ENCODE assay signal across 8 cellular contexts in the genomic region with DNA sequence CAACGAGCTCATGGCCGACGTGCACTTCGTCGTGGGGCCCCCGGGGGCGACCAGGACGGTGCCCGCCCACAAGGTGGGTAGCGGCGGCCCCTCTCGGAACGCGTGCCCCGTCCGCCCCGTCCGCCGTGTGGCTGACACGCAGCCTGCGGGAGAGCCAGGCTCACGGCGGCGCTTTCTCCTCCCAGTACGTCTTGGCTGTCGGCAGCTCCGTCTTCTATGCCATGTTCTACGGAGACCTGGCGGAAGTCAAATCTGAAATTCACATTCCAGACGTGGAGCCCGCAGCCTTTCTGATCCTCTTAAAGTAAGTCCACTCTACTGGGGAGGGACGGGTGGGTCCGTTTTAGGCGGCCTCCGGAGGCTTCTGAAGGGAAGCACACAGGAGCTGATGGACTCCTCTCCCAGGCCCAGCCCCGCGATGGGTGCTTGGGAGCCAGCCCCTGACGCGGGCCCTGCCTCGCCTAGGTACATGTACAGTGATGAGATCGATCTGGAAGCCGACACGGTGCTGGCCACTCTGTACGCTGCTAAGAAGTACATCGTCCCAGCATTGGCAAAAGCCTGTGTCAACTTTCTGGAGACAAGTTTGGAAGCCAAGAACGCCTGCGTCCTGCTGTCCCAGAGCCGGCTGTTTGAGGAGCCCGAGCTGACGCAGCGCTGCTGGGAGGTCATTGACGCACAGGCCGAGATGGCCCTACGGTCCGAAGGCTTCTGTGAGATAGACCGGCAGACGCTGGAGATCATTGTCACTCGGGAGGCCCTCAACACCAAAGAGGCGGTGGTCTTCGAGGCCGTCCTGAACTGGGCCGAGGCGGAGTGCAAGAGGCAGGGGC.
A peak's percentile ranks its signal among the peaks of the same experiment; 100 is the strongest.
DNase-seq lines count a peak whose midpoint lies in the region; ATAC-seq and TF ChIP-seq lines count a peak whose summit lies in the region.

No MANE protein-coding gene starts in this region.

- in situ Hi-C loops in KBM-7 (cut with MboI; ENCODE audit: low pct_unique_long_range_greater_than_20kb, low sequenced_read_pairs) = no loop called here

- no peak for TF ChIP-seq CTCF in coronary artery (IDR thresholded peaks at IDR 0.05)

- peaks cover 20 to 37% of the 10 kb centered on the region in 2 donors for H3K36me3 ChIP-seq in mucosa of rectum (ENCODE audit: control insufficient read depth in 2 of 2, insufficient read depth in 2 of 2, low read length in 2 of 2)

- no peaks in the 10 kb centered on the region for H3K27me3 ChIP-seq in mucosa of rectum (ENCODE audit: control insufficient read depth in 2 of 2, insufficient read depth in 2 of 2, low read length in 2 of 2)

- peak overlapping the region; percentile 34 to 81 for H3K9ac ChIP-seq in mucosa of rectum (ENCODE audit: low read depth in 1 of 2, low read length in 2 of 2)

- H3K4me1 ChIP-seq in mucosa of rectum (ENCODE audit: control insufficient read depth in 2 of 2, insufficient read depth in 2 of 2, low read length in 2 of 2) = peaks cover 13 to 21% of the 10 kb centered on the region in 2 donors

- no peaks in the 10 kb centered on the region for H3K9me3 ChIP-seq in mucosa of rectum (ENCODE audit: control insufficient read depth in 2 of 2, low read length in 2 of 2)

- ATAC-seq in HG03159 (IDR thresholded peaks at IDR 0.05; ENCODE audit: unreplicated experiment) (no peak), GM21737 (IDR thresholded peaks at IDR 0.05; ENCODE audit: unreplicated experiment) (no peak)

- H3K27ac ChIP-seq in coronary artery (peak overlapping the region; percentile 77 to 100), mucosa of rectum (ENCODE audit: low read depth in 2 of 2, low read length in 2 of 2) (peak overlapping the region; percentile 84 to 86)

- H3K4me3 ChIP-seq in coronary artery = peak overlapping the region; percentile 98
- H3K4me3 ChIP-seq in mucosa of rectum (ENCODE audit: low read length in 2 of 2) = peak overlapping the region; percentile 61 to 66

- DNase-seq in AG20443 (ENCODE audit: low spot score) = peak; percentile 43
- DNase-seq in KBM-7 = peak; percentile 8
- DNase-seq in coronary artery (ENCODE audit: low spot score) = no peak
- no peak for DNase-seq in NCI-H510A (lab: John Stamatoyannopoulos, UW)
- no peak for DNase-seq in MV-4-11 (lab: John Stamatoyannopoulos, UW)

Comparison
In these comparisons a context has a peak if more than half of its experiments do, and no peak if none do; other contexts are left out.
1. DNase-seq: peak in AG20443 (single experiment) and KBM-7 (single experiment); none in coronary artery (single experiment), NCI-H510A (single experiment) and MV-4-11 (single experiment).